ENCODE assay signal across 18 cellular contexts in the genomic region with DNA sequence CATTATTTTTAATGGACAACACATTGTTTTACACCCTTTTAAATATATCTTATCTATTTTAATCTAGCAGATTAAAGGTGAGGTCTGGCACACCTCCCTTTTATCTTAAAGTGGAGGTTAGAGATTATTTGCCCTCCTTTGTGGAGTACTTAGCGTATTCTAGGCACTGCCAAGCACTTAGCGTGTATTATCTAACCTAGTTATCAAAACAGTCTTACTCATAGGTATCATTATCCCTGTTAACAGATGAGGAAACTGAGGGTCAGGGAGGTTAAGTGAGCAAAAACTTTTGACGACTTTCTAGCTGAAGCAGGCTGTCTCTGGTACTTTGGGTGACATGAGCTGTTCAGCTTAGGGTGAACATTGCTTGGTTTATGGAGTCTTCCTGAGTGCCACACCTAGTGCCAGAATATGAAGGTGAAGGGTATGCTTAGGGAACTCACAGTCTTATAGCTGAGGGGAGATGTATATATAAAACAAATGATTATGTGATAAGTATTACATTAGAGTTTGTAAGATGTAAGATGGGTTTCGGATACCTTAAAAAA.
"Had no signal": no experiment of that assay in that cellular context is flagged by ENCODE, and none has a peak within 500 bp of the region (broad histone marks: within the 10 kb centered on the region; RNA-seq: fewer than 3 reads in every experiment).

No MANE protein-coding gene starts in this region.

- H3K9me3 Mint-ChIP-seq: central memory CD8-positive, alpha-beta T cell; effector memory CD8-positive, alpha-beta T cell; immature natural killer cell; natural killer cell had no signal

- H3K27ac Mint-ChIP-seq: effector memory CD8-positive, alpha-beta T cell; immature natural killer cell; natural killer cell had no signal

- DNase-seq: cortex of kidney; effector memory CD8-positive, alpha-beta T cell; esophagus squamous epithelium; foreskin fibroblast; glutamatergic neuron; immature natural killer cell; kidney; mammary epithelial cell; natural killer cell; psoas muscle; retina; sigmoid colon; stimulated activated CD4-positive, alpha-beta T cell treated with anti-CD3 and anti-CD28 coated beads, Interleukin-12 subunit alpha, Interleukin-12 subunit beta, amount 100 ng/mL, for 4 hours; stimulated activated naive CD4-positive, alpha-beta T cell treated with Interleukin-2 at 50 U/mL for 16 hours; trophoblast cell had no signal

- H3K4me3 Mint-ChIP-seq: central memory CD8-positive, alpha-beta T cell; effector memory CD8-positive, alpha-beta T cell; immature natural killer cell; natural killer cell had no signal

- ATAC-seq: effector memory CD8-positive, alpha-beta T cell; gastroesophageal sphincter; natural killer cell; psoas muscle had no signal

- H3K27me3 ChIP-seq: esophagus squamous epithelium, gastroesophageal sphincter, sigmoid colon had no signal

- H3K36me3 Mint-ChIP-seq: immature natural killer cell, natural killer cell had no signal

- H3K36me3 ChIP-seq: esophagus squamous epithelium, gastroesophageal sphincter, sigmoid colon had no signal

- H3K4me1 Mint-ChIP-seq: central memory CD8-positive, alpha-beta T cell; immature natural killer cell; natural killer cell had no signal

- H3K4me3 ChIP-seq: esophagus squamous epithelium, gastroesophageal sphincter, psoas muscle, sigmoid colon, skin epidermis had no signal

- H3K27ac ChIP-seq: esophagus squamous epithelium, gastroesophageal sphincter, psoas muscle, sigmoid colon, skin epidermis had no signal

- H3K9me3 ChIP-seq: esophagus squamous epithelium, gastroesophageal sphincter, psoas muscle, sigmoid colon had no signal

- FAIRE-seq: kidney had no signal
